ENCODE assay signal across 25 cellular contexts in the genomic region with DNA sequence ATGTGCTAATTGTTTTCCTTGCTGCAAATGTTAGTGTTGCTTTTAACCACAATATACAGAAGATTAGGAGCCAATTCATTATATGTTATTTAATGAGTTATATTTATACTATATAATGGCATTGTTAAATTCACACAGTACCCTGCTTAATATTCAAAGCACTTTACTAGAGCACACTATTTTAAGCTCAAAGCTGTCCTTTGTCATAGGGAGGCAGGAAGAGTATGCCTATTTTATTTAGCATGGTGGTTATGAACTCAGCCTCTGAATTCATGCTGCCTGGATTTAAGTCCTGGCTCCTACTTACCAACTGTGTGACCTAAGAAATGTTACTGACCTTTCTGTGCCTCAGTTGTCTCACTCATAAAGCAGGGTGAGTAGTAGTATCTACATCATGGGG.
"Had no signal": no experiment of that assay in that cellular context is flagged by ENCODE, and none has a peak within 500 bp of the region (broad histone marks: within the 10 kb centered on the region; RNA-seq: fewer than 3 reads in every experiment).

No MANE protein-coding gene starts in this region.

- H3K27ac ChIP-seq: HL-60, KMS-11, SJCRH30 had no signal

- FAIRE-seq: HTR-8/SVneo, K562, RCC 7860 had no signal

- H3K9me3 ChIP-seq: SJCRH30 had no signal

- ATAC-seq: K562, SK-N-SH treated with all-trans-retinoic acid at 6 μM for 48 hours had no signal

- H3K4me1 ChIP-seq: SJCRH30 had no signal

- H3K4me3 ChIP-seq: K562, SJCRH30 had no signal

- H3K36me3 ChIP-seq: SJCRH30 had no signal

- H3K27me3 ChIP-seq: SJCRH30 had no signal

- DNase-seq: Kasumi-1, MM.1S, MV-4-11, NCI-H1048, NCI-H1105, NCI-H1417, NCI-H1436 treated with DMSO at 0.1 percent for 48 hours, NCI-H187, NCI-H2029, NCI-H2081 treated with DMSO at 0.1 percent for 48 hours, NCI-H2171, NCI-H226, NCI-H510A, NCI-H524 treated with DMSO at 0.1 percent for 48 hours, NCI-H69, NCI-H774, RPMI8226, SHP77 treated with DMSO at 0.1 percent for 48 hours, SJCRH30 had no signal
